9 cellular contexts compared by ENCODE assay signal in the genomic region with DNA sequence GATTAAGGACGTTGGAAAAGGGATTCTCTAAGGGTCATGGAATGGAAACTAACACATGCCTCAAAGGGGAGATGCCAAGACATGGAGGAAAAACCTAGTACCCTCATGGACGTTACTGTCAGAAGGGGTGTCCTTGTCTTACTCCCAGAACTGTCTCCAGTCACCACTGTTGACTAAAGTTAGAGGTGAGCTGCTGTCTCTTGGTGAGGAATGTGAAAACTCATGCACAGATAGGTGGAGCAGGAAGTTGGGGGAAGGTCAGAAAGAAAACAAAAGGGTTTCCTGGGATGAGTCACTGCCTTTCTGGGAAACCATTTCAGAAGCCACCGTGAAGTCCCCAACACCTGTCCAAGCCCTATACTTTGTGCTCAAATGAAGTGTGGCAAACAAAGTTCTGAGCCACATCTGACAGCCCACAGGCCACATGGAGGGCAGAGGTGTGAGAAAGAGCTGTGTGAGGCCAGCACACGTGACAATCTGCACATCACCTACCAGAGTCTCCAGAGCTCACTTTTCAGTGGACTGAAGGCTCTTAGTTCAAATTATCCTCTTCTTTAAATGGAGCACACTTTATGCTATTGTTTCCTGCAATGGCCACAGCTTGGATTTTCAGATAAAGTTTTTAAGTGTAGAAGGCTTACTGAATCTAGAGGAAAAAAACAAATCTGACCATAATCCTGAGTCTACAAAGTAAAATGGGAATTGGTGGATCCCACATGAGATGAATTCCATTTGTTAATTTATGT.
DNase-seq lines count a peak whose midpoint lies in the region; ATAC-seq and TF ChIP-seq lines count a peak whose summit lies in the region.
"Had no signal": no experiment of that assay in that cellular context is flagged by ENCODE, and none has a peak within 500 bp of the region (broad histone marks: within the 10 kb centered on the region; RNA-seq: fewer than 3 reads in every experiment).

No MANE protein-coding gene starts in this region.

- H3K4me1 ChIP-seq in CD8-positive, alpha-beta T cell (ENCODE audit: insufficient read depth, low read length) = peaks cover 36% of the 10 kb centered on the region
- H3K4me1 ChIP-seq in mucosa of rectum (ENCODE audit: control insufficient read depth in 2 of 2, insufficient read depth in 2 of 2, low read length in 2 of 2) (peaks cover 3 to 4% of the 10 kb centered on the region in 2 donors), prostate gland (replicated peaks) (no peaks in the 10 kb centered on the region)

- CTCF ChIA-PET in CD8-positive, alpha-beta T cell (lab: Charles Lee) = no interaction called here

- no peaks in the 10 kb centered on the region for H3K36me3 Mint-ChIP-seq in CD8-positive, alpha-beta T cell
- H3K36me3 Mint-ChIP-seq: brain had no signal

- no peaks in the 10 kb centered on the region for H3K27me3 ChIP-seq in CD8-positive, alpha-beta T cell (ENCODE audit: insufficient read depth, low read length)
- H3K27me3 ChIP-seq in mucosa of rectum (ENCODE audit: control insufficient read depth in 2 of 2, insufficient read depth in 2 of 2, low read length in 2 of 2) = no peaks in the 10 kb centered on the region
- H3K27me3 ChIP-seq in prostate gland (replicated peaks; ENCODE audit: insufficient read depth) = no peaks in the 10 kb centered on the region

- TF ChIP-seq CTCF in CD8-positive, alpha-beta T cell (IDR thresholded peaks at IDR 0.05) = no peak
- no peak for TF ChIP-seq CTCF in prostate gland (IDR thresholded peaks at IDR 0.05)

- H3K4me3 Mint-ChIP-seq in CD8-positive, alpha-beta T cell = no peak overlapping the region
- H3K4me3 Mint-ChIP-seq: brain had no signal

- no peak overlapping the region for H3K27ac Mint-ChIP-seq in CD8-positive, alpha-beta T cell

- ATAC-seq in CD8-positive, alpha-beta T cell = peak; percentile 52
- ATAC-seq in GM21423 (IDR thresholded peaks at IDR 0.05; ENCODE audit: unreplicated experiment) = peak; percentile 92

- peak in 6 of 7 experiments; percentile 21 to 65 (median 40) for DNase-seq in CD8-positive, alpha-beta T cell
- peak; percentile 47 for DNase-seq in HK-2 (ENCODE audit: unreplicated experiment)
- peak; percentile 67 for DNase-seq in activated T-cell treated with anti-CD3 and anti-CD28 coated beads for 48 hours (ENCODE audit: low read depth)
- DNase-seq in prostate gland (ENCODE audit: low spot score) = no peak
- no peak for DNase-seq in NCI-H2227 (lab: John Stamatoyannopoulos, UW; ENCODE audit: unreplicated experiment)
- no peak for DNase-seq in NCI-H69 (lab: John Stamatoyannopoulos, UW)

- H3K9me3 ChIP-seq in CD8-positive, alpha-beta T cell (ENCODE audit: low read length) = no peaks in the 10 kb centered on the region
- H3K9me3 ChIP-seq in mucosa of rectum (ENCODE audit: control insufficient read depth in 2 of 2, low read length in 2 of 2) (no peaks in the 10 kb centered on the region), prostate gland (no peaks in the 10 kb centered on the region)

- no peaks in the 10 kb centered on the region for H3K27me3 Mint-ChIP-seq in CD8-positive, alpha-beta T cell (ENCODE audit: low read depth)

- intact Hi-C loops in CD8-positive, alpha-beta T cell (cut with DNase I, micrococcal nuclease) = no loop called here
- intact Hi-C loops in prostate gland (cut with DNase I) = no loop called here

- H3K27ac ChIP-seq in CD8-positive, alpha-beta T cell (ENCODE audit: low read depth, low read length) = no peak overlapping the region
- H3K27ac ChIP-seq in mucosa of rectum (ENCODE audit: low read depth in 2 of 2, low read length in 2 of 2) = peak overlapping the region; percentile 49 to 79
- no peak overlapping the region for H3K27ac ChIP-seq in prostate gland

- no peak for TF ChIP-seq POLR2A in prostate gland (IDR thresholded peaks at IDR 0.05)

- no peak overlapping the region for H3K9ac ChIP-seq in mucosa of rectum (ENCODE audit: low read depth in 1 of 2, low read length in 2 of 2)

- POLR2A ChIA-PET in CD8-positive, alpha-beta T cell (lab: Charles Lee) = interaction anchor here (0.7 kb wide), 1 partner anchor 17 kb away, joined by 3 read pairs; no protein-coding TSS in a partner anchor

- H3K4me3 ChIP-seq in CD8-positive, alpha-beta T cell (ENCODE audit: low read depth, low read length) = no peak overlapping the region
- H3K4me3 ChIP-seq in mucosa of rectum (ENCODE audit: low read length in 2 of 2) (peak overlapping the region in 1 of 2 donors; percentile 20), prostate gland (no peak overlapping the region)

- 63% methylated on average over 4 of the region's 4 CpGs for WGBS in prostate gland

- no peaks in the 10 kb centered on the region for H3K9me3 Mint-ChIP-seq in CD8-positive, alpha-beta T cell

- peaks cover 33% of the 10 kb centered on the region for H3K4me1 Mint-ChIP-seq in CD8-positive, alpha-beta T cell (ENCODE audit: low read depth)

- H3K36me3 ChIP-seq in CD8-positive, alpha-beta T cell (ENCODE audit: insufficient read depth, low read length) = no peaks in the 10 kb centered on the region
- no peaks in the 10 kb centered on the region for H3K36me3 ChIP-seq in mucosa of rectum (ENCODE audit: control insufficient read depth in 2 of 2, insufficient read depth in 2 of 2, low read length in 2 of 2)
- H3K36me3 ChIP-seq in prostate gland = no peaks in the 10 kb centered on the region

Comparison
In these comparisons a context has a peak if more than half of its experiments do, and no peak if none do; other contexts are left out.
1. DNase-seq: peak in CD8-positive, alpha-beta T cell (6 of 7), HK-2 (single experiment) and activated T-cell treated with anti-CD3 and anti-CD28 coated beads for 48 hours (single experiment); none in prostate gland (single experiment), NCI-H2227 (single experiment) and NCI-H69 (single experiment).
2. H3K27ac ChIP-seq: peak in mucosa of rectum (2 of 2); none in CD8-positive, alpha-beta T cell (single experiment) and prostate gland (0 of 2).